In genomic region chr2:97113050-97113881, GRCh38 we compare ENCODE assay signal across 8 cellular contexts. TPM values are rescaled to one million over a fixed set of nuclear protein-coding genes. Genes with fewer than 3 reads are reported as not detected.
DNase-seq lines count a peak whose midpoint lies in the region; ATAC-seq and TF ChIP-seq lines count a peak whose summit lies in the region.
"Not testable (repeated sequence)": the region's sequence is repeated elsewhere in the genome, so short reads cannot be mapped to it uniquely, and the experiment has no call there.

Gene ANKRD36, plus strand, starts transcription at chr2:97113153. Its CDS starts 587 bp downstream, at chr2:97113740.

- not testable (repeated sequence) for H3K9me3 ChIP-seq in Karpas-422 (ENCODE audit: low read length); colonic mucosa; sigmoid colon; upper lobe of left lung

- peak within 1 kb of the TSS; percentile 93 for H2AFZ ChIP-seq in Karpas-422 (ENCODE audit: low read length)

- TF ChIP-seq CTCF in HFF-Myc (IDR thresholded peaks at IDR 0.05; ENCODE audit: low read depth, low read length, missing control alignments) (peak; percentile 49), colonic mucosa (IDR thresholded peaks at IDR 0.05) (peak; percentile 38), sigmoid colon (IDR thresholded peaks at IDR 0.05) (peak; percentile 34 to 47 (median 38)), upper lobe of left lung (IDR thresholded peaks at IDR 0.05) (peak; percentile 51 to 84 (median 81))
- not testable (repeated sequence) for TF ChIP-seq CTCF in activated CD8-positive, alpha-beta T cell treated with anti-CD3 and anti-CD28 coated beads for 36 hours (IDR thresholded peaks at IDR 0.05)

- intact Hi-C loops in activated CD8-positive, alpha-beta T cell treated with anti-CD3 and anti-CD28 coated beads for 36 hours (cut with micrococcal nuclease); colonic mucosa (cut with DNase I): not testable (repeated sequence)
- intact Hi-C loops in sigmoid colon (cut with DNase I): loop anchor here (2.0 to 5.0 kb wide), 3 partner anchors 101 to 296 kb away; partner anchors contain the start of genes ANKRD39 and CNNM3

- not testable (repeated sequence) for TF ChIP-seq EP300 in sigmoid colon (IDR thresholded peaks at IDR 0.05); upper lobe of left lung (IDR thresholded peaks at IDR 0.05)

- H3K36me3 Mint-ChIP-seq in activated CD8-positive, alpha-beta T cell treated with anti-CD3 and anti-CD28 coated beads for 36 hours (ENCODE audit: low read depth): not testable (repeated sequence)

- H3K9ac ChIP-seq in Karpas-422 (ENCODE audit: low read length) (peak within 1 kb of the TSS; percentile 80), colonic mucosa (ENCODE audit: low read depth in 2 of 2, low read length in 2 of 2) (peak within 1 kb of the TSS; percentile 68 to 76)

- CTCF ChIA-PET in activated CD8-positive, alpha-beta T cell treated with anti-CD3 and anti-CD28 coated beads for 36 hours (lab: Charles Lee): interaction anchor here (0.9 to 3.5 kb wide), 23 partner anchors 12 to 519 kb away, joined by 3 to 34 read pairs (median 5); partner anchors contain the start of genes ANKRD39 and CNNM3

- not testable (repeated sequence) for H4K20me1 ChIP-seq in Karpas-422 (ENCODE audit: insufficient read depth, low read depth, low read length)

- not testable (repeated sequence) for H3K36me3 ChIP-seq in Karpas-422 (ENCODE audit: insufficient read depth, low read length); colonic mucosa; sigmoid colon; upper lobe of left lung

- 0% methylated on average over 59 to 62 of the region's 74 CpGs for WGBS in sigmoid colon, 2 donors
- WGBS in upper lobe of left lung, 2 donors: 0% methylated on average over 5 to 12 of the region's 74 CpGs

- not testable (repeated sequence) for H3K9me3 Mint-ChIP-seq in activated CD8-positive, alpha-beta T cell treated with anti-CD3 and anti-CD28 coated beads for 36 hours

- H3K27me3 ChIP-seq in Karpas-422 (ENCODE audit: low read length); colonic mucosa; sigmoid colon; upper lobe of left lung: not testable (repeated sequence)

- TF ChIP-seq POLR2A in GM15510 (IDR thresholded peaks at IDR 0.05; ENCODE audit: borderline replicate concordance, extremely low read depth, insufficient read length) (peak; percentile 42), upper lobe of left lung (IDR thresholded peaks at IDR 0.05) (peak in 3 of 4 donors; percentile 22 to 65 (median 56))
- not testable (repeated sequence) for TF ChIP-seq POLR2A in sigmoid colon (IDR thresholded peaks at IDR 0.05)

- not testable (repeated sequence) for H3K9me2 ChIP-seq in Karpas-422 (replicated peaks; ENCODE audit: insufficient read depth, low read length)

- peak within 1 kb of the TSS; percentile 97 for H3K27ac Mint-ChIP-seq in activated CD8-positive, alpha-beta T cell treated with anti-CD3 and anti-CD28 coated beads for 36 hours

- peak; percentile 95 for ATAC-seq in activated CD8-positive, alpha-beta T cell treated with anti-CD3 and anti-CD28 coated beads for 36 hours
- peak; percentile 94 to 96 for ATAC-seq in upper lobe of left lung (ENCODE audit: low FRiP score in 2 of 2)

- POLR2A ChIA-PET in activated CD8-positive, alpha-beta T cell treated with anti-CD3 and anti-CD28 coated beads for 36 hours (lab: Charles Lee): interaction anchor here (0.9 to 1.0 kb wide), 2 partner anchors 104 to 583 kb away, joined by 3 read pairs; no protein-coding TSS in a partner anchor

- peak within 1 kb of the TSS; percentile 77 for H3K27ac ChIP-seq in Karpas-422 (ENCODE audit: low read length)
- H3K27ac ChIP-seq in colonic mucosa: peak within 1 kb of the TSS; percentile 96
- H3K27ac ChIP-seq in sigmoid colon: peak within 1 kb of the TSS; percentile 88 to 95 (median 92)
- peak within 1 kb of the TSS; percentile 89 to 95 (median 90) for H3K27ac ChIP-seq in upper lobe of left lung

- peak; percentile 12 for DNase-seq in HFF-Myc (ENCODE audit: extremely low read depth, low read depth)
- DNase-seq in Karpas-422: peak; percentile 96
- peak; percentile 91 for DNase-seq in activated CD8-positive, alpha-beta T cell treated with anti-CD3 and anti-CD28 coated beads for 36 hours
- DNase-seq in colonic mucosa: peak; percentile 75
- peak; percentile 74 for DNase-seq in iris pigment epithelial cell (ENCODE audit: low read depth)
- DNase-seq in sigmoid colon: peak; percentile 92
- peak; percentile 87 to 96 for DNase-seq in upper lobe of left lung

- not testable (repeated sequence) for H3K4me1 ChIP-seq in Karpas-422 (ENCODE audit: low read length); colonic mucosa; sigmoid colon; upper lobe of left lung

- H3K4me3 ChIP-seq in HFF-Myc (replicated peaks; ENCODE audit: low read depth, low read length): peak within 1 kb of the TSS; percentile 55
- H3K4me3 ChIP-seq in Karpas-422 (ENCODE audit: low read length): peak within 1 kb of the TSS; percentile 73
- H3K4me3 ChIP-seq in colonic mucosa: peak within 1 kb of the TSS; percentile 61
- peak within 1 kb of the TSS; percentile 64 to 82 (median 70) for H3K4me3 ChIP-seq in sigmoid colon
- peak within 1 kb of the TSS; percentile 52 to 94 (median 75) for H3K4me3 ChIP-seq in upper lobe of left lung

- peak within 1 kb of the TSS; percentile 96 for H3K4me3 Mint-ChIP-seq in activated CD8-positive, alpha-beta T cell treated with anti-CD3 and anti-CD28 coated beads for 36 hours

- H3K4me1 Mint-ChIP-seq in activated CD8-positive, alpha-beta T cell treated with anti-CD3 and anti-CD28 coated beads for 36 hours (ENCODE audit: low read depth): not testable (repeated sequence)

- peaks cover 10% of the 10 kb centered on the region for H3K27me3 Mint-ChIP-seq in activated CD8-positive, alpha-beta T cell treated with anti-CD3 and anti-CD28 coated beads for 36 hours

- peak within 1 kb of the TSS; percentile 89 for H3K4me2 ChIP-seq in Karpas-422 (ENCODE audit: low read depth, low read length, poor library complexity, severe bottlenecking)

- H3K79me2 ChIP-seq in Karpas-422 (ENCODE audit: low read length): not testable (repeated sequence)

RNA-seq across cellular contexts. Expression of gene ANKRD36, which starts in this region (rescaled TPM):
- total RNA-seq in Karpas-422 (2014; rRNA removed; shearing (Covaris generic); ENCODE audit: low replicate concordance): 57.3 and 84.2 TPM in 2 replicates
- total RNA-seq in activated CD8-positive, alpha-beta T cell treated with anti-CD3 and anti-CD28 coated beads for 36 hours: 10 to 100 TPM; 27.0 to 27.3 TPM
- total RNA-seq in colonic mucosa (10 to 100 TPM; 16.6 to 22.1 TPM), sigmoid colon (10 to 100 TPM; 26.5 to 51.0 (median 29.9) TPM), upper lobe of left lung (10 to 100 TPM; 13.9 to 87.0 (median 33.9) TPM)
- polyA plus RNA-seq in sigmoid colon: 1 to 10 TPM in 2 of 3 donors, not detected in 1; 1.8 to 5.5 TPM

Comparison
In these comparisons a context has a peak if more than half of its experiments do, and no peak if none do; other contexts are left out.
1. Peak in every context shown above with its lines: DNase-seq, ATAC-seq, H3K4me3 ChIP-seq and H3K27ac ChIP-seq.
2. DNase-seq: peak in every context shown above with its lines; median percentile 96 in Karpas-422; 92 in sigmoid colon; 92 in upper lobe of left lung; 91 in activated CD8-positive, alpha-beta T cell treated with anti-CD3 and anti-CD28 coated beads for 36 hours; 75 in colonic mucosa; 74 in iris pigment epithelial cell; 12 in HFF-Myc.